ENCODE assay signal across 30 cellular contexts in genomic region chr1:99297923-99298322, GRCh38. TPM values are rescaled to one million over a fixed set of nuclear protein-coding genes. Genes with fewer than 3 reads are reported as not detected.
"Had no signal": no experiment of that assay in that cellular context is flagged by ENCODE, and none has a peak within 500 bp of the region (broad histone marks: within the 10 kb centered on the region; RNA-seq: fewer than 3 reads in every experiment).

No MANE protein-coding gene starts in this region.

- H2AFZ ChIP-seq: PC-9 had no signal

- H3K27me3 ChIP-seq: body of pancreas had no signal

- ATAC-seq: activated CD4-positive, alpha-beta T cell treated with anti-CD3 and anti-CD28 coated beads for 36 hours; activated CD8-positive, alpha-beta T cell treated with anti-CD3 and anti-CD28 coated beads, Interleukin-2, amount 10 ng/mL, durations not matched to agents 7 days and 5 days; body of pancreas; Right ventricle myocardium inferior had no signal

- H3K27ac ChIP-seq: body of pancreas, PC-9, SK-N-MC, WERI-Rb-1 had no signal

- H3K4me1 ChIP-seq: body of pancreas had no signal

- H3K9me3 Mint-ChIP-seq: activated naive CD4-positive, alpha-beta T cell treated with anti-CD3 and anti-CD28 coated beads, Interleukin-2, amount 50 U/mL, for 24 hours had no signal

- H3K27ac Mint-ChIP-seq: activated CD4-positive, alpha-beta T cell treated with anti-CD3 and anti-CD28 coated beads for 36 hours; activated CD8-positive, alpha-beta T cell treated with anti-CD3 and anti-CD28 coated beads, Interleukin-2, amount 10 ng/mL, durations not matched to agents 7 days and 5 days; activated naive CD4-positive, alpha-beta T cell treated with anti-CD3 and anti-CD28 coated beads, Interleukin-2, amount 50 U/mL, for 24 hours had no signal

- H3K4me3 ChIP-seq: body of pancreas, PC-9, SK-N-MC had no signal

- DNase-seq: activated CD4-positive, alpha-beta T cell treated with anti-CD3 and anti-CD28 coated beads for 36 hours; activated CD8-positive, alpha-beta memory T cell treated with anti-CD3 and anti-CD28 coated beads, Interleukin-2, amount 50 U/mL, for 48 hours; activated CD8-positive, alpha-beta T cell treated with anti-CD3 and anti-CD28 coated beads, Interleukin-2, amount 10 ng/mL, durations not matched to agents 7 days and 5 days; activated effector memory CD4-positive, alpha-beta T cell treated with Interleukin-2 at 50 U/mL for 16 hours; activated naive CD4-positive, alpha-beta T cell; activated T-cell treated with anti-CD3 and anti-CD28 coated beads, Interleukin-2, amount 50 U/mL, for 1 hour; aorta; body of pancreas; KG1; NCI-H1092; NCI-H1417 treated with DMSO at 0.1 percent for 48 hours; NCI-H1694; NCI-H2029; NCI-H2107; NCI-H2171 treated with DMSO at 0.1 percent for 48 hours; NCI-H226; NCI-H526 treated with DMSO at 0.1 percent for 48 hours; NCI-H82; NK-92 treated with Interleukin-12 subunit alpha and Interleukin-12 subunit beta, amount 100 ng/mL, for 24 hours; PC-9; RPMI8226; T-helper 1 cell; WERI-Rb-1 had no signal

- H3K27me3 Mint-ChIP-seq: activated CD4-positive, alpha-beta T cell treated with anti-CD3 and anti-CD28 coated beads for 36 hours; central memory CD8-positive, alpha-beta T cell had no signal

- FAIRE-seq: bronchial epithelial cell had no signal

- H3K9me3 ChIP-seq: body of pancreas had no signal

- H3K4me3 Mint-ChIP-seq: activated CD4-positive, alpha-beta T cell treated with anti-CD3 and anti-CD28 coated beads for 36 hours; activated CD8-positive, alpha-beta T cell treated with anti-CD3 and anti-CD28 coated beads, Interleukin-2, amount 10 ng/mL, durations not matched to agents 7 days and 5 days; activated naive CD4-positive, alpha-beta T cell treated with anti-CD3 and anti-CD28 coated beads, Interleukin-2, amount 50 U/mL, for 24 hours; central memory CD8-positive, alpha-beta T cell had no signal

- H3K4me2 ChIP-seq: PC-9 had no signal

- H3K36me3 ChIP-seq: WERI-Rb-1 had no signal

- H3K36me3 Mint-ChIP-seq: activated naive CD4-positive, alpha-beta T cell treated with anti-CD3 and anti-CD28 coated beads, Interleukin-2, amount 50 U/mL, for 24 hours had no signal

- H3K4me1 Mint-ChIP-seq: activated CD4-positive, alpha-beta T cell treated with anti-CD3 and anti-CD28 coated beads for 36 hours; activated naive CD4-positive, alpha-beta T cell treated with anti-CD3 and anti-CD28 coated beads, Interleukin-2, amount 50 U/mL, for 24 hours; central memory CD8-positive, alpha-beta T cell had no signal

RNA-seq across cellular contexts. Expression of gene PLPPR4, which starts 33.6 kb away (rescaled TPM):
- total RNA-seq: activated CD4-positive, alpha-beta T cell treated with anti-CD3 and anti-CD28 coated beads for 36 hours; activated CD8-positive, alpha-beta T cell treated with anti-CD3 and anti-CD28 coated beads, Interleukin-2, amount 10 ng/mL, durations not matched to agents 7 days and 5 days; bronchial epithelial cell; NCI-H460; PC-9; T-helper 2 cell treated with Interferon-gamma antibody and Interleukin-4, amounts not matched to agents 100 ng/mL and 5 ng/mL, for 36 hours had no signal
